In the genomic region with DNA sequence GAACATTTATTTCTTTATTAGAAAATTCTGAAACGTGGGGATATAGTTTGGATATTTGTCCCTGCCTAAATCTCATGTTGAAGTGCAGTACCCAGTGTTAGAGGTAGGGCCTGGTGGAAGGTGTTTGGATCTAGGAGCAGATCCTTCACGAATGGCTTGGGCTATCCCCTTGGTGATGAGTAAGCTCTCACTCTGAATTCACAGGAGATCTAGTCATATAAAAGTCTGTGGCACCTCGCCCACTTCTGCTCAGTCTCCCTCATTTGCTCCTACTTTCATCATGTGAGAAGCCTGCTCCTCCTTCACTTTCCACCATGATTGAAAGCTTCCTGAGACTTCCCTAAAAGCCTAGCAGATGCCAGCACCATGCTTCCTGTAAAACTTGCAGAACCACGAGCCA, we compare ENCODE assay signal across 25 cellular contexts.
"Had no signal": no experiment of that assay in that cellular context is flagged by ENCODE, and none has a peak within 500 bp of the region (broad histone marks: within the 10 kb centered on the region; RNA-seq: fewer than 3 reads in every experiment).

No MANE protein-coding gene starts in this region.

- H3K9me3 Mint-ChIP-seq: endodermal cell; stimulated activated memory B cell treated with anti-CD40 and anti-IgM and Interleukin-4, amounts not matched to agents 10 μg/mL and 1 μg/mL and 100 μg/mL, for 72 hours; stimulated activated naive CD8-positive, alpha-beta T cell treated with anti-CD3 and anti-CD28 coated beads, Interleukin-15, Interleukin-2, amounts not matched to agents 100 ng/mL and 50 ng/mL, for 24 hours had no signal

- H3K36me3 Mint-ChIP-seq: memory B cell; natural killer cell; stimulated activated memory B cell treated with anti-CD40 and anti-IgM and Interleukin-4, amounts not matched to agents 10 μg/mL and 1 μg/mL and 100 μg/mL, for 72 hours had no signal

- H3K4me1 Mint-ChIP-seq: memory B cell; natural killer cell; stimulated activated memory B cell treated with anti-CD40 and anti-IgM and Interleukin-4, amounts not matched to agents 10 μg/mL and 1 μg/mL and 100 μg/mL, for 72 hours had no signal

- H3K4me3 Mint-ChIP-seq: endodermal cell; memory B cell; natural killer cell; stimulated activated memory B cell treated with anti-CD40 and anti-IgM and Interleukin-4, amounts not matched to agents 10 μg/mL and 1 μg/mL and 100 μg/mL, for 72 hours; stimulated activated naive CD8-positive, alpha-beta T cell treated with anti-CD3 and anti-CD28 coated beads, Interleukin-15, Interleukin-2, amounts not matched to agents 100 ng/mL and 50 ng/mL, for 24 hours had no signal

- H3K27ac Mint-ChIP-seq: endodermal cell; memory B cell; natural killer cell; stimulated activated memory B cell treated with anti-CD40 and anti-IgM and Interleukin-4, amounts not matched to agents 10 μg/mL and 1 μg/mL and 100 μg/mL, for 72 hours; stimulated activated naive CD8-positive, alpha-beta T cell treated with anti-CD3 and anti-CD28 coated beads, Interleukin-15, Interleukin-2, amounts not matched to agents 100 ng/mL and 50 ng/mL, for 24 hours had no signal

- ATAC-seq: esophagus mucosa; gastroesophageal sphincter; heart left ventricle; left lobe of liver; natural killer cell; psoas muscle; right cardiac atrium; stimulated activated memory B cell treated with anti-CD40 and anti-IgM and Interleukin-4, amounts not matched to agents 10 μg/mL and 1 μg/mL and 100 μg/mL, for 72 hours had no signal

- H3K4me3 ChIP-seq: gastroesophageal sphincter, heart left ventricle, hepatocyte, lung, ovary, psoas muscle, sigmoid colon, suprapubic skin, transverse colon, vagina had no signal

- DNase-seq: effector CD8-positive, alpha-beta T cell; endodermal cell; foreskin fibroblast; heart left ventricle; kidney; natural killer cell; occipital lobe; ovary; posterior cingulate gyrus; psoas muscle; right cardiac atrium; sigmoid colon; stimulated activated CD4-positive, alpha-beta T cell treated with anti-CD3 and anti-CD28 coated beads, Interleukin-2, amount 100 ng/mL, for 24 hours; stimulated activated CD4-positive, alpha-beta T cell treated with anti-CD3 and anti-CD28 coated beads, Interleukin-4, amount 100 ng/mL, for 24 hours; transverse colon had no signal

- H3K27me3 Mint-ChIP-seq: memory B cell; stimulated activated memory B cell treated with anti-CD40 and anti-IgM and Interleukin-4, amounts not matched to agents 10 μg/mL and 1 μg/mL and 100 μg/mL, for 72 hours had no signal
